ENCODE assay signal across 10 cellular contexts in genomic region chr19:38441660-38442348, GRCh38. TPM values are rescaled to one million over a fixed set of nuclear protein-coding genes. Genes with fewer than 3 reads are reported as not detected.
A peak's percentile ranks its signal among the peaks of the same experiment; 100 is the strongest.
DNase-seq lines count a peak whose midpoint lies in the region; ATAC-seq and TF ChIP-seq lines count a peak whose summit lies in the region.
"Had no signal": no experiment of that assay in that cellular context is flagged by ENCODE, and none has a peak within 500 bp of the region (broad histone marks: within the 10 kb centered on the region; RNA-seq: fewer than 3 reads in every experiment).

No MANE protein-coding gene starts in this region.

- no peak overlapping the region for H3K27ac ChIP-seq in ascending aorta

- peaks cover 12 to 50% (median 39%) of the 10 kb centered on the region in 3 donors for H3K27me3 Mint-ChIP-seq in naive B cell
- H3K27me3 Mint-ChIP-seq in activated T-helper 1 cell treated with anti-CD3 and anti-CD28 coated beads, Interleukin-12 subunit alpha, Interleukin-12 subunit beta, Interleukin-2, Interleukin-4 antibody, amounts not matched to agents 30 ng/mL and 10 ng/mL and 1 ng/mL, durations not matched to agents 14 hours and 24 hours and 36 hours (ENCODE audit: insufficient read depth): peaks cover 3% of the 10 kb centered on the region

- peak overlapping the region in 4 of 6 donors; percentile 9 to 89 (median 58) for H3K27ac Mint-ChIP-seq in naive B cell
- H3K27ac Mint-ChIP-seq in activated T-helper 1 cell treated with anti-CD3 and anti-CD28 coated beads, Interleukin-12 subunit alpha, Interleukin-12 subunit beta, Interleukin-2, Interleukin-4 antibody, amounts not matched to agents 30 ng/mL and 10 ng/mL and 1 ng/mL, durations not matched to agents 14 hours and 24 hours and 36 hours: no peak overlapping the region

- H3K36me3 ChIP-seq in ascending aorta: no peaks in the 10 kb centered on the region

- no peak overlapping the region for H3K4me3 Mint-ChIP-seq in naive B cell
- no peak overlapping the region for H3K4me3 Mint-ChIP-seq in activated T-helper 1 cell treated with anti-CD3 and anti-CD28 coated beads, Interleukin-12 subunit alpha, Interleukin-12 subunit beta, Interleukin-2, Interleukin-4 antibody, amounts not matched to agents 30 ng/mL and 10 ng/mL and 1 ng/mL, durations not matched to agents 14 hours and 24 hours and 36 hours

- no peaks in the 10 kb centered on the region for H3K36me3 Mint-ChIP-seq in naive B cell
- H3K36me3 Mint-ChIP-seq in activated T-helper 1 cell treated with anti-CD3 and anti-CD28 coated beads, Interleukin-12 subunit alpha, Interleukin-12 subunit beta, Interleukin-2, Interleukin-4 antibody, amounts not matched to agents 30 ng/mL and 10 ng/mL and 1 ng/mL, durations not matched to agents 14 hours and 24 hours and 36 hours (ENCODE audit: low read depth): no peaks in the 10 kb centered on the region

- H3K4me1 Mint-ChIP-seq in naive B cell: peaks cover 3 to 5% (median 5%) of the 10 kb centered on the region in 3 donors
- H3K4me1 Mint-ChIP-seq in activated T-helper 1 cell treated with anti-CD3 and anti-CD28 coated beads, Interleukin-12 subunit alpha, Interleukin-12 subunit beta, Interleukin-2, Interleukin-4 antibody, amounts not matched to agents 30 ng/mL and 10 ng/mL and 1 ng/mL, durations not matched to agents 14 hours and 24 hours and 36 hours (ENCODE audit: low read depth): no peaks in the 10 kb centered on the region

- no peak for TF ChIP-seq CTCF in ascending aorta (IDR thresholded peaks at IDR 0.05)

- no peaks in the 10 kb centered on the region for H3K4me1 ChIP-seq in ascending aorta

- H3K9me3 Mint-ChIP-seq in naive B cell: peaks cover 0 to 2% (median 0%) of the 10 kb centered on the region in 7 donors
- no peaks in the 10 kb centered on the region for H3K9me3 Mint-ChIP-seq in activated T-helper 1 cell treated with anti-CD3 and anti-CD28 coated beads, Interleukin-12 subunit alpha, Interleukin-12 subunit beta, Interleukin-2, Interleukin-4 antibody, amounts not matched to agents 30 ng/mL and 10 ng/mL and 1 ng/mL, durations not matched to agents 14 hours and 24 hours and 36 hours

- intact Hi-C loops in ascending aorta (cut with DNase I): no loop called here
- intact Hi-C loops in activated T-helper 1 cell treated with anti-CD3 and anti-CD28 coated beads, Interleukin-12 subunit alpha, Interleukin-12 subunit beta, Interleukin-2, Interleukin-4 antibody, amounts not matched to agents 30 ng/mL and 10 ng/mL and 1 ng/mL, durations not matched to agents 14 hours and 24 hours and 36 hours (cut with micrococcal nuclease): loop anchor here (2.0 kb wide), 1 partner anchor 39 kb away; the partner anchor contains the start of gene FAM98C

- no peak for ATAC-seq in naive B cell (ENCODE audit: low read depth in 2 of 2)

- no peak overlapping the region for H3K4me3 ChIP-seq in ascending aorta

- H3K27me3 ChIP-seq in ascending aorta: no peaks in the 10 kb centered on the region

- peak; percentile 12 for DNase-seq in GDM1 (lab: John Stamatoyannopoulos, UW)
- DNase-seq in HT-29 (ENCODE audit: low spot score): peak; percentile 39
- DNase-seq in UCSD-AML1 (lab: John Stamatoyannopoulos, UW; ENCODE audit: unreplicated experiment): peak; percentile 45
- no peak for DNase-seq in naive B cell
- DNase-seq in ascending aorta (ENCODE audit: low spot score in 2 of 2): no peak
- DNase-seq in activated T-helper 1 cell treated with anti-CD3 and anti-CD28 coated beads, Interleukin-12 subunit alpha, Interleukin-12 subunit beta, Interleukin-2, Interleukin-4 antibody, amounts not matched to agents 30 ng/mL and 10 ng/mL and 1 ng/mL, durations not matched to agents 14 hours and 24 hours and 36 hours (ENCODE audit: low spot score): no peak
- no peak for DNase-seq in SW 1271 (lab: John Stamatoyannopoulos, UW)
- no peak for DNase-seq in NCI-H187 (lab: John Stamatoyannopoulos, UW)
- DNase-seq: NCI-H774 had no signal

- no peaks in the 10 kb centered on the region for H3K9me3 ChIP-seq in ascending aorta

RNA-seq across cellular contexts. Expression of gene RYR1, which starts 8.3 kb away (rescaled TPM):
- total RNA-seq in HT-29 (2014; rRNA removed; shearing (Covaris generic)): 0.94 TPM in 1 of 2 replicates, not detected in the other
- polyA plus RNA-seq in naive B cell (ENCODE audit: low read depth in 6 of 6): under 1 TPM in 3 of 6 donors, not detected in 3; 0.01 to 0.04 (median 0.03) TPM
- total RNA-seq in ascending aorta: 1.5 TPM
- total RNA-seq in activated T-helper 1 cell treated with anti-CD3 and anti-CD28 coated beads, Interleukin-12 subunit alpha, Interleukin-12 subunit beta, Interleukin-2, Interleukin-4 antibody, amounts not matched to agents 30 ng/mL and 10 ng/mL and 1 ng/mL, durations not matched to agents 14 hours and 24 hours and 36 hours: 2.6 and 3.8 TPM in 2 replicates

RNA-seq across cellular contexts. Expression of gene RASGRP4, which starts 15.8 kb away (rescaled TPM):
- total RNA-seq in HT-29 (2014; rRNA removed; shearing (Covaris generic)): not detected in 2 replicates
- polyA plus RNA-seq in naive B cell (ENCODE audit: low read depth in 6 of 6): under 1 TPM in 3 of 6 donors, not detected in 3; 0.27 to 0.60 (median 0.30) TPM
- 0.64 TPM for total RNA-seq in ascending aorta
- total RNA-seq in activated T-helper 1 cell treated with anti-CD3 and anti-CD28 coated beads, Interleukin-12 subunit alpha, Interleukin-12 subunit beta, Interleukin-2, Interleukin-4 antibody, amounts not matched to agents 30 ng/mL and 10 ng/mL and 1 ng/mL, durations not matched to agents 14 hours and 24 hours and 36 hours: 1.5 and 1.8 TPM in 2 replicates
- total RNA-seq: astrocyte had no signal

RNA-seq across cellular contexts. Expression of gene FAM98C, which starts 38.9 kb away (rescaled TPM):
- 46.6 and 49.5 TPM in 2 replicates for total RNA-seq in HT-29 (2014; rRNA removed; shearing (Covaris generic))
- 10 to 100 TPM in 5 of 6 donors, 1 to 10 TPM in 1; 3.6 to 23.8 (median 14.2) TPM for polyA plus RNA-seq in naive B cell (ENCODE audit: low read depth in 6 of 6)
- total RNA-seq in ascending aorta: 11.1 TPM
- 26.6 and 27.5 TPM in 2 replicates for total RNA-seq in activated T-helper 1 cell treated with anti-CD3 and anti-CD28 coated beads, Interleukin-12 subunit alpha, Interleukin-12 subunit beta, Interleukin-2, Interleukin-4 antibody, amounts not matched to agents 30 ng/mL and 10 ng/mL and 1 ng/mL, durations not matched to agents 14 hours and 24 hours and 36 hours

RNA-seq across cellular contexts. Expression of gene SPRED3, which starts 53.3 kb away (rescaled TPM):
- 0.13 and 3.2 TPM in 2 replicates for total RNA-seq in HT-29 (2014; rRNA removed; shearing (Covaris generic))
- not detected for polyA plus RNA-seq in naive B cell (ENCODE audit: low read depth in 6 of 6)
- 18.3 TPM for total RNA-seq in ascending aorta
- total RNA-seq in activated T-helper 1 cell treated with anti-CD3 and anti-CD28 coated beads, Interleukin-12 subunit alpha, Interleukin-12 subunit beta, Interleukin-2, Interleukin-4 antibody, amounts not matched to agents 30 ng/mL and 10 ng/mL and 1 ng/mL, durations not matched to agents 14 hours and 24 hours and 36 hours: 2.2 and 2.6 TPM in 2 replicates

RNA-seq across cellular contexts. Expression of gene GGN, which starts 54.0 kb away (rescaled TPM):
- 0.26 and 0.41 TPM in 2 replicates for total RNA-seq in HT-29 (2014; rRNA removed; shearing (Covaris generic))
- not detected for polyA plus RNA-seq in naive B cell (ENCODE audit: low read depth in 6 of 6)
- total RNA-seq in ascending aorta: 46.9 TPM
- total RNA-seq in activated T-helper 1 cell treated with anti-CD3 and anti-CD28 coated beads, Interleukin-12 subunit alpha, Interleukin-12 subunit beta, Interleukin-2, Interleukin-4 antibody, amounts not matched to agents 30 ng/mL and 10 ng/mL and 1 ng/mL, durations not matched to agents 14 hours and 24 hours and 36 hours: 0.17 and 0.39 TPM in 2 replicates

Comparison
In these comparisons a context has a peak if more than half of its experiments do, and no peak if none do; other contexts are left out.
1. DNase-seq: peak in GDM1 (single experiment), HT-29 (single experiment) and UCSD-AML1 (single experiment); none in naive B cell (single experiment), ascending aorta (0 of 2), activated T-helper 1 cell treated with anti-CD3 and anti-CD28 coated beads, Interleukin-12 subunit alpha, Interleukin-12 subunit beta, Interleukin-2, Interleukin-4 antibody, amounts not matched to agents 30 ng/mL and 10 ng/mL and 1 ng/mL, durations not matched to agents 14 hours and 24 hours and 36 hours (single experiment), SW 1271 (0 of 2) and NCI-H187 (0 of 2).